12 cellular contexts compared by ENCODE assay signal in the genomic region with DNA sequence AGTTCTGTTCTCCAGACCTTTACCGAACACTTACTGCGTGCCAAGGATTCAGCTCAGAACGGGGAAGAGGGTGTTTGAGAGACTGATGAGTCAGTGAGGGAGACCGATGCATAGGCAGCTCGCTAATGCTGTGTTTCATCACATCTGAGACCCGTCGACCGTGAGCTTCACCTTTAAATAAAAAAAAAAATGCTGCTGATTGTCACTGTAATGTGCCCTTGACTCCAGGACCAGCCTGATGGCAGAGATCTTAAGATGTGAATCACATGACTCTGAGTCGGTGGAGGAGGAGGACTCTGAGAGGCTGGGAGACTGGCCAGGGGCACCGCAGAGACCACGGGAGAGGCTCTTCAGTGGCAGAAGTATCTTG. TPM values are rescaled to one million over a fixed set of nuclear protein-coding genes. Genes with fewer than 3 reads are reported as not detected.
A peak's percentile ranks its signal among the peaks of the same experiment; 100 is the strongest.
DNase-seq lines count a peak whose midpoint lies in the region; ATAC-seq and TF ChIP-seq lines count a peak whose summit lies in the region.
"Had no signal": no experiment of that assay in that cellular context is flagged by ENCODE, and none has a peak within 500 bp of the region (broad histone marks: within the 10 kb centered on the region; RNA-seq: fewer than 3 reads in every experiment).

No MANE protein-coding gene starts in this region.

- no peaks in the 10 kb centered on the region for H3K9me3 Mint-ChIP-seq in osteocyte (ENCODE audit: unreplicated experiment)
- H3K9me3 Mint-ChIP-seq in activated T-cell treated with anti-CD3 and anti-CD28 coated beads, Interleukin-2, amount 50 U/mL, for 72 hours: no peaks in the 10 kb centered on the region

- 80 to 83% (median 81%) methylated on average over 11 of the region's 11 CpGs for WGBS in psoas muscle, 3 donors

- POLR2A ChIA-PET in A673 (lab: Charles Lee; ENCODE audit: low non-redundant PET): interaction anchor here (0.7 kb wide), 1 partner anchor 630 kb away, joined by 4 read pairs; no protein-coding TSS in a partner anchor

- H3K4me1 Mint-ChIP-seq in osteocyte (ENCODE audit: unreplicated experiment): peaks cover 72% of the 10 kb centered on the region
- peaks cover 32% of the 10 kb centered on the region for H3K4me1 Mint-ChIP-seq in activated T-cell treated with anti-CD3 and anti-CD28 coated beads, Interleukin-2, amount 50 U/mL, for 72 hours (ENCODE audit: low read depth)

- H3K27me3 ChIP-seq in RWPE2 (ENCODE audit: insufficient read depth, poor library complexity, severe bottlenecking) (no peaks in the 10 kb centered on the region), A673 (replicated peaks; ENCODE audit: insufficient read depth, low read depth, low read length, poor library complexity) (no peaks in the 10 kb centered on the region), psoas muscle (ENCODE audit: insufficient read depth in 3 of 3, low read length in 2 of 3) (no peaks in the 10 kb centered on the region)

- no peaks in the 10 kb centered on the region for H3K27me3 Mint-ChIP-seq in osteocyte (ENCODE audit: unreplicated experiment)
- H3K27me3 Mint-ChIP-seq in activated T-cell treated with anti-CD3 and anti-CD28 coated beads, Interleukin-2, amount 50 U/mL, for 72 hours (ENCODE audit: low read depth): no peaks in the 10 kb centered on the region
- H3K27me3 Mint-ChIP-seq: CD4-positive, CD25-positive, alpha-beta regulatory T cell had no signal

- TF ChIP-seq CTCF in RWPE2 (IDR thresholded peaks at IDR 0.05; ENCODE audit: poor library complexity, severe bottlenecking) (no peak), osteocyte (IDR thresholded peaks at IDR 0.05) (no peak), A673 (conservative IDR thresholded peaks at IDR 0.05; ENCODE audit: low read depth, low read length) (no peak), psoas muscle (IDR thresholded peaks at IDR 0.05) (no peak)

- H3K36me3 ChIP-seq in RWPE2 (ENCODE audit: low read depth) (no peaks in the 10 kb centered on the region), A673 (ENCODE audit: insufficient read depth, low read length, poor library complexity, severe bottlenecking) (no peaks in the 10 kb centered on the region), psoas muscle (ENCODE audit: insufficient read depth in 1 of 2, low read depth in 1 of 2) (no peaks in the 10 kb centered on the region)

- ATAC-seq in RWPE2 (ENCODE audit: low read depth): peak; percentile 90
- peak; percentile 75 for ATAC-seq in esophagus mucosa
- ATAC-seq in activated T-cell treated with anti-CD3 and anti-CD28 coated beads, Interleukin-2, amount 50 U/mL, for 72 hours (replicated peaks in 1 of 2): no peak
- no peak for ATAC-seq in psoas muscle

- H3K4me3 Mint-ChIP-seq in osteocyte (ENCODE audit: unreplicated experiment): no peak overlapping the region
- H3K4me3 Mint-ChIP-seq in activated T-cell treated with anti-CD3 and anti-CD28 coated beads, Interleukin-2, amount 50 U/mL, for 72 hours: no peak overlapping the region
- H3K4me3 Mint-ChIP-seq: CD4-positive, CD25-positive, alpha-beta regulatory T cell had no signal

- DNase-seq in DMS79 treated with DMSO at 0.1 percent for 48 hours (lab: John Stamatoyannopoulos, UW): peak; percentile 92
- no peak for DNase-seq in RWPE2 (ENCODE audit: low spot score)
- DNase-seq in osteocyte (ENCODE audit: extremely low spot score, unreplicated experiment): no peak
- DNase-seq in A673 (ENCODE audit: low spot score): no peak
- no peak for DNase-seq in activated T-cell treated with anti-CD3 and anti-CD28 coated beads, Interleukin-2, amount 50 U/mL, for 72 hours
- no peak for DNase-seq in germinal center (ENCODE audit: low spot score)
- no peak for DNase-seq in psoas muscle
- DNase-seq: activated CD4-positive, alpha-beta T cell treated with anti-CD3 and anti-CD28 coated beads for 4 hours; CD4-positive, CD25-positive, alpha-beta regulatory T cell; foreskin melanocyte; NCI-H146 had no signal

- peak overlapping the region; percentile 73 for H3K27ac Mint-ChIP-seq in osteocyte (ENCODE audit: unreplicated experiment)
- no peak overlapping the region for H3K27ac Mint-ChIP-seq in activated T-cell treated with anti-CD3 and anti-CD28 coated beads, Interleukin-2, amount 50 U/mL, for 72 hours
- H3K27ac Mint-ChIP-seq: CD4-positive, CD25-positive, alpha-beta regulatory T cell had no signal

- intact Hi-C loops in A673 (cut with micrococcal nuclease; ENCODE audit: unreplicated experiment) (no loop called here), psoas muscle (cut with DNase I) (no loop called here)

- H3K9me3 ChIP-seq in RWPE2 (ENCODE audit: severe bottlenecking) (no peaks in the 10 kb centered on the region), A673 (ENCODE audit: low read depth, low read length, poor library complexity, severe bottlenecking) (no peaks in the 10 kb centered on the region), psoas muscle (no peaks in the 10 kb centered on the region)

- H3K4me3 ChIP-seq in RWPE2 (ENCODE audit: severe bottlenecking) (no peak overlapping the region), A673 (ENCODE audit: low read depth, low read length, poor library complexity, severe bottlenecking) (no peak overlapping the region), psoas muscle (no peak overlapping the region)

- CTCF ChIA-PET in A673 (lab: Charles Lee): no interaction called here

- H3K4me1 ChIP-seq in RWPE2 (ENCODE audit: insufficient read depth, poor library complexity, severe bottlenecking) (peaks cover 25% of the 10 kb centered on the region), A673 (ENCODE audit: insufficient read depth, low read length, poor library complexity, severe bottlenecking) (no peaks in the 10 kb centered on the region), psoas muscle (peaks cover 18% of the 10 kb centered on the region)

- H3K27ac ChIP-seq in RWPE2 (ENCODE audit: poor library complexity, severe bottlenecking): peak overlapping the region; percentile 47
- no peak overlapping the region for H3K27ac ChIP-seq in A673 (ENCODE audit: low read depth, low read length, poor library complexity, severe bottlenecking)
- no peak overlapping the region for H3K27ac ChIP-seq in psoas muscle

- H3K36me3 Mint-ChIP-seq in osteocyte (ENCODE audit: unreplicated experiment): peaks cover 1% of the 10 kb centered on the region
- no peaks in the 10 kb centered on the region for H3K36me3 Mint-ChIP-seq in activated T-cell treated with anti-CD3 and anti-CD28 coated beads, Interleukin-2, amount 50 U/mL, for 72 hours (ENCODE audit: insufficient read depth in 2 of 2)
- H3K36me3 Mint-ChIP-seq: CD4-positive, CD25-positive, alpha-beta regulatory T cell had no signal

- BruUV-seq in A673 (replicated peaks; lab: Mats Ljungman, UMichigan): no TSS peak

RNA-seq across cellular contexts. Expression of gene SPSB1, which starts 28.8 kb away (rescaled TPM):
- total RNA-seq in esophagus mucosa: 15.5 TPM
- total RNA-seq in osteocyte: 52.8 and 63.2 TPM in 2 replicates
- 7.5 and 11.8 TPM in 2 replicates for total RNA-seq in A673 (2021)
- total RNA-seq in activated T-cell treated with anti-CD3 and anti-CD28 coated beads, Interleukin-2, amount 50 U/mL, for 72 hours: 10 to 100 TPM; 12.2 to 15.6 TPM
- 10 to 100 TPM; 12.0 to 60.7 (median 42.1) TPM for total RNA-seq in psoas muscle
- 10 to 100 TPM; 22.9 to 46.2 (median 28.6) TPM for polyA plus RNA-seq in psoas muscle

Comparison
In these comparisons a context has a peak if more than half of its experiments do, and no peak if none do; other contexts are left out.
1. ATAC-seq: peak in RWPE2 (single experiment) and esophagus mucosa (single experiment); none in activated T-cell treated with anti-CD3 and anti-CD28 coated beads, Interleukin-2, amount 50 U/mL, for 72 hours (0 of 2) and psoas muscle (0 of 4).